ENCODE assay signal across 1 cellular context in genomic region chr13:32647926-32648325, GRCh38.
TF ChIP-seq lines count a peak whose summit lies in the region.

No MANE protein-coding gene starts in this region.

TF ChIP-seq in HepG2, 621 proteins besides CTCF, POLR2A, EP300 and RAD21 (continued from another document):
- TF ChIP-seq ARID5B (CRISPR knock-in tag; IDR thresholded peaks at IDR 0.05) (no peak), ZNF224 (CRISPR knock-in tag; IDR thresholded peaks at IDR 0.05) (no peak), CBFB (CRISPR knock-in tag; IDR thresholded peaks at IDR 0.05) (no peak), TBX2 (CRISPR knock-in tag; IDR thresholded peaks at IDR 0.05; ENCODE audit: borderline replicate concordance) (no peak)
